In genomic region chr17:7393613-7394451, GRCh38 we compare ENCODE assay signal across 8 cellular contexts. TPM values are rescaled to one million over a fixed set of nuclear protein-coding genes. Genes with fewer than 3 reads are reported as not detected.
DNase-seq lines count a peak whose midpoint lies in the region; ATAC-seq and TF ChIP-seq lines count a peak whose summit lies in the region.

No MANE protein-coding gene starts in this region.

- peak; percentile 11 for ATAC-seq in GM18519 (IDR thresholded peaks at IDR 0.05; ENCODE audit: low FRiP score, unreplicated experiment)
- peak; percentile 52 for ATAC-seq in HG03064 (IDR thresholded peaks at IDR 0.05; ENCODE audit: low read depth, unreplicated experiment)
- ATAC-seq in GM18870 (IDR thresholded peaks at IDR 0.05; ENCODE audit: unreplicated experiment) = no peak

- H3K4me1 ChIP-seq in Peyer's patch (peaks cover 0 to 16% (median 6%) of the 10 kb centered on the region in 4 donors), ascending aorta (peaks cover 5 to 14% of the 10 kb centered on the region in 2 donors)

- DNase-seq in A172 (ENCODE audit: low spot score) = peak; percentile 53
- peak; percentile 57 to 77 (median 64) for DNase-seq in Peyer's patch
- no peak for DNase-seq in ascending aorta (ENCODE audit: low spot score in 2 of 2)
- peak; percentile 86 for DNase-seq in iPS-NIHi11 (ENCODE audit: low spot score)
- peak; percentile 44 to 69 for DNase-seq in stimulated activated CD4-positive, alpha-beta T cell treated with anti-CD3 and anti-CD28 coated beads, Interleukin-2, amount 100 ng/mL, for 24 hours

- TF ChIP-seq POLR2A in Peyer's patch (IDR thresholded peaks at IDR 0.05) = no peak

- H3K4me3 ChIP-seq in Peyer's patch (peak overlapping the region; percentile 74 to 86 (median 80)), ascending aorta (peak overlapping the region; percentile 78 to 85)

- TF ChIP-seq CTCF in Peyer's patch (IDR thresholded peaks at IDR 0.05) = no peak
- TF ChIP-seq CTCF in ascending aorta (IDR thresholded peaks at IDR 0.05) = no peak

- H3K27ac ChIP-seq in Peyer's patch = peak overlapping the region; percentile 84 to 96 (median 95)
- H3K27ac ChIP-seq in ascending aorta = peak overlapping the region; percentile 87 to 91

- no peaks in the 10 kb centered on the region for H3K9me3 ChIP-seq in Peyer's patch
- H3K9me3 ChIP-seq in ascending aorta = no peaks in the 10 kb centered on the region

- H3K36me3 ChIP-seq in Peyer's patch = peaks cover 0 to 24% (median 0%) of the 10 kb centered on the region in 3 donors
- H3K36me3 ChIP-seq in ascending aorta = peaks cover 13 to 32% of the 10 kb centered on the region in 2 donors

- H3K27me3 ChIP-seq in Peyer's patch (no peaks in the 10 kb centered on the region), ascending aorta (no peaks in the 10 kb centered on the region)

- intact Hi-C loops in ascending aorta (cut with DNase I) = loop anchor here (1.0 to 2.0 kb wide), 2 partner anchors 10 to 65 kb away; partner anchors contain the start of genes NEURL4 and TMEM256

RNA-seq across cellular contexts. Expression of gene PLSCR3, which starts 0.5 kb away (rescaled TPM):
- total RNA-seq in A172 (2014; rRNA removed; shearing (Covaris generic)) = 73.2 and 74.7 TPM in 2 replicates
- 10 to 100 TPM; 10.7 to 38.8 (median 21.9) TPM for total RNA-seq in Peyer's patch
- total RNA-seq in ascending aorta = 297 TPM

RNA-seq across cellular contexts. Expression of gene TMEM256, which starts 10.1 kb away (rescaled TPM):
- total RNA-seq in A172 (2014; rRNA removed; shearing (Covaris generic)) = 71.7 and 80.4 TPM in 2 replicates
- total RNA-seq in Peyer's patch (100 to 1,000 TPM in 2 of 4 donors, 10 to 100 TPM in 2; 37.1 to 334 (median 126) TPM), ascending aorta (241 TPM)

RNA-seq across cellular contexts. Expression of gene TNK1, which starts 12.9 kb away (rescaled TPM):
- 0.07 TPM in 1 of 2 replicates, not detected in the other for total RNA-seq in A172 (2014; rRNA removed; shearing (Covaris generic))
- 10 to 100 TPM; 19.8 to 54.4 (median 44.4) TPM for total RNA-seq in Peyer's patch
- 0.43 TPM for total RNA-seq in ascending aorta

RNA-seq across cellular contexts. Expression of gene NLGN2, which starts 13.8 kb away (rescaled TPM):
- 11.3 and 12.3 TPM in 2 replicates for total RNA-seq in A172 (2014; rRNA removed; shearing (Covaris generic))
- total RNA-seq in Peyer's patch (1 to 10 TPM in 3 of 4 donors, under 1 TPM in 1; 0.88 to 9.9 (median 5.8) TPM), ascending aorta (34.3 TPM)

RNA-seq across cellular contexts. Expression of gene SPEM1, which starts 26.3 kb away (rescaled TPM):
- not detected in 2 replicates for total RNA-seq in A172 (2014; rRNA removed; shearing (Covaris generic))
- total RNA-seq in Peyer's patch (not detected), ascending aorta (not detected)

Comparison
In these comparisons a context has a peak if more than half of its experiments do, and no peak if none do; other contexts are left out.
1. DNase-seq: peak in A172 (single experiment), Peyer's patch (3 of 3), iPS-NIHi11 (single experiment) and stimulated activated CD4-positive, alpha-beta T cell treated with anti-CD3 and anti-CD28 coated beads, Interleukin-2, amount 100 ng/mL, for 24 hours (2 of 2); none in ascending aorta (0 of 2).
2. RNA of gene TNK1, which starts 12.9 kb away (total RNA-seq): 19.8 to 54.4 TPM in Peyer's patch; 0.43 TPM in ascending aorta (single experiment) and 0.07 TPM in A172; every median in the first group is over 10 times any median in the second.